In the genomic region with DNA sequence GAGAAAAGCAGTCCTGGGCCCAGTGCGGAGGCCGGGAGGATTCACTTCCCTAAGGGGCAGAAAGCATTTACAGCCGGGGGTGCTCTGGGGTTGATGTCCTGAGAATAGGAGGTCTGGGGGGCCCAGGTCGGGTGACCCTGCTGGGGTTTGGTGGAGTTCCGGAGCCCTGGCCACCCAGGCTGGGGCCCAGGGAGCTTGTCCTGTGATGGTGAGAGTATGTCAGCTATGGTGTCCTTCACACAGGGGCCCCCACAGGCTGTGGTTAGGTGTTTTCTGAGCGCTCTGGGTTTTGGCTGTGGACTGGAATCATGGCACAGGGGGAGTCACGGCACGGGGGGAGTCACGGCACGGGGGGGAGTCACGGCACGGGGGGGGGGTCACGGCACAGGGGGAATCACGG, we compare ENCODE assay signal across 16 cellular contexts. TPM values are rescaled to one million over a fixed set of nuclear protein-coding genes. Genes with fewer than 3 reads are reported as not detected.
A peak's percentile ranks its signal among the peaks of the same experiment; 100 is the strongest.
DNase-seq lines count a peak whose midpoint lies in the region; ATAC-seq, FAIRE-seq and TF ChIP-seq lines count a peak whose summit lies in the region.
"Had no signal": no experiment of that assay in that cellular context is flagged by ENCODE, and none has a peak within 500 bp of the region (broad histone marks: within the 10 kb centered on the region; RNA-seq: fewer than 3 reads in every experiment).

No MANE protein-coding gene starts in this region.

- TF ChIP-seq EP300 in SK-N-SH (IDR thresholded peaks at IDR 0.05; ENCODE audit: borderline replicate concordance in 1 of 2, low read depth in 1 of 2, low read length in 1 of 2): no peak

- H4K91ac ChIP-seq in neuronal stem cell (ENCODE audit: low read depth, low read length, poor library complexity): no peak overlapping the region

- no peak overlapping the region for H3K18ac ChIP-seq in neuronal stem cell (ENCODE audit: low read length)

- H3K9me3 Mint-ChIP-seq in GM23338: no peaks in the 10 kb centered on the region; the same call in 2 of the 3 replicates
- H3K9me3 Mint-ChIP-seq in central memory CD8-positive, alpha-beta T cell: no peaks in the 10 kb centered on the region
- H3K9me3 Mint-ChIP-seq: CD8-positive, alpha-beta memory T cell; HFFc6 had no signal

- H2BK15ac ChIP-seq in neuronal stem cell (ENCODE audit: low read length): no peak overlapping the region

- no peak for TF ChIP-seq RAD21 in SK-N-SH (IDR thresholded peaks at IDR 0.05; ENCODE audit: low read length)

- no peak overlapping the region for H4K8ac ChIP-seq in neuronal stem cell (ENCODE audit: low read depth, low read length)

- peaks cover 3% of the 10 kb centered on the region for H3F3A ChIP-seq in SK-N-SH (replicated peaks; ENCODE audit: insufficient read depth)
- H3F3A ChIP-seq in GM23338 (replicated peaks; ENCODE audit: low read depth): peaks cover 9% of the 10 kb centered on the region

- H3K27me3 Mint-ChIP-seq in GM23338 (ENCODE audit: insufficient read depth, low read depth, poor library complexity): peaks cover 15% of the 10 kb centered on the region
- H3K27me3 Mint-ChIP-seq in central memory CD8-positive, alpha-beta T cell: peaks cover 12% of the 10 kb centered on the region

- no peak overlapping the region for H3K4ac ChIP-seq in neuronal stem cell (ENCODE audit: low read length)

- H3K9ac ChIP-seq in SK-N-SH: no peak overlapping the region
- no peak overlapping the region for H3K9ac ChIP-seq in neuronal stem cell (ENCODE audit: low read depth, low read length, poor library complexity)
- H3K9ac ChIP-seq: BLaER1 had no signal

- H3K27ac ChIP-seq in SK-N-SH (ENCODE audit: low read depth in 2 of 2, low read length in 1 of 2) (no peak overlapping the region), GM23338 (ENCODE audit: low read depth) (no peak overlapping the region; the same call in 1 of the 2 replicates), neuronal stem cell (replicated peaks; ENCODE audit: low read length) (no peak overlapping the region)
- H3K27ac ChIP-seq: 22Rv1, BLaER1, HL-60 had no signal

- H3K4me3 Mint-ChIP-seq in GM23338: no peak overlapping the region
- H3K4me3 Mint-ChIP-seq in central memory CD8-positive, alpha-beta T cell: peak overlapping the region; percentile 63
- H3K4me3 Mint-ChIP-seq: HFFc6 had no signal

- H3K27me3 ChIP-seq in SK-N-SH (ENCODE audit: insufficient read depth) (no peaks in the 10 kb centered on the region), GM23338 (ENCODE audit: insufficient read depth) (no peaks in the 10 kb centered on the region), neuronal stem cell (ENCODE audit: control insufficient read depth in 3 of 3, insufficient read depth in 3 of 3, low read depth in 1 of 3, low read length in 3 of 3) (no peaks in the 10 kb centered on the region)
- H3K27me3 ChIP-seq: BLaER1 had no signal

- H3K14ac ChIP-seq in neuronal stem cell (ENCODE audit: low read length): no peak overlapping the region

- CTCF ChIA-PET in SK-N-SH (lab: Yijun Ruan, JAX): interaction anchor here (1.6 kb wide), 1 partner anchor 16 kb away, joined by 13 read pairs; no protein-coding TSS in a partner anchor

- H2AK5ac ChIP-seq in neuronal stem cell (ENCODE audit: low read depth, low read length): no peak overlapping the region

- DNase-seq in SK-N-SH (peak; percentile 47), GM23338 (ENCODE audit: low spot score) (no peak), neuronal stem cell (ENCODE audit: low spot score) (no peak), NCI-H1048 (lab: John Stamatoyannopoulos, UW) (no peak), H54 (ENCODE audit: insufficient read length, low spot score) (no peak)
- DNase-seq in central memory CD8-positive, alpha-beta T cell (ENCODE audit: low spot score in 2 of 2): no peak
- DNase-seq: CD8-positive, alpha-beta memory T cell; DMS53; GF-D8; HCEC 1CT; HFFc6 had no signal

- H3K79me2 ChIP-seq in SK-N-SH (ENCODE audit: insufficient read depth) (no peaks in the 10 kb centered on the region), GM23338 (replicated peaks; ENCODE audit: insufficient read depth) (no peaks in the 10 kb centered on the region)

- H2BK120ac ChIP-seq in neuronal stem cell (ENCODE audit: low read depth, low read length): no peak overlapping the region

- H2BK12ac ChIP-seq in neuronal stem cell (ENCODE audit: low read length): peak overlapping the region; percentile 16

- H3K9me2 ChIP-seq in SK-N-SH (no peaks in the 10 kb centered on the region), GM23338 (ENCODE audit: insufficient read depth) (no peaks in the 10 kb centered on the region)

- H3K23ac ChIP-seq in neuronal stem cell (ENCODE audit: low read depth, low read length, poor library complexity): no peak overlapping the region

- 70% methylated on average over 14 of the region's 14 CpGs for WGBS in SK-N-SH (ENCODE audit: low lambda C conversion rate)
- no CpG with 5 or more reads among the region's 14 CpGs for WGBS in neuronal stem cell (ENCODE audit: extremely low coverage in 2 of 2, insufficient read length in 2 of 2, insufficient replicate concordance in 1 of 2), 2 donors

- H3K4me1 Mint-ChIP-seq in GM23338: peaks cover 55% of the 10 kb centered on the region
- H3K4me1 Mint-ChIP-seq in central memory CD8-positive, alpha-beta T cell: peaks cover 5% of the 10 kb centered on the region

- no peak for TF ChIP-seq POLR2A in H54 (IDR thresholded peaks at IDR 0.05; ENCODE audit: low read depth, low read length)

- FAIRE-seq in H54 (lab: Jason Lieb, UNC): no peak

- no peak for ATAC-seq in SK-N-SH treated with all-trans-retinoic acid at 6 μM for 48 hours
- peak; percentile 6; the same call in 2 of the 3 replicates for ATAC-seq in GM23338
- no peak for ATAC-seq in central memory CD8-positive, alpha-beta T cell (replicated peaks; ENCODE audit: extremely low read depth, poor library complexity, severe bottlenecking)
- no peak for ATAC-seq in GM19397 (IDR thresholded peaks at IDR 0.05; ENCODE audit: unreplicated experiment)

- H3K27ac Mint-ChIP-seq in GM23338: peak overlapping the region; percentile 76; the same call in 1 of the 2 replicates
- H3K27ac Mint-ChIP-seq in central memory CD8-positive, alpha-beta T cell (ENCODE audit: low read depth): peak overlapping the region; percentile 77
- H3K27ac Mint-ChIP-seq: HFFc6 had no signal

- no peak overlapping the region for H2AFZ ChIP-seq in SK-N-SH (ENCODE audit: low read depth)
- peak overlapping the region; percentile 40; the same call in 1 of the 2 replicates for H2AFZ ChIP-seq in GM23338
- no peak overlapping the region for H2AFZ ChIP-seq in neuronal stem cell (ENCODE audit: low read length)

- H3K4me2 ChIP-seq in SK-N-SH: no peak overlapping the region
- H3K4me2 ChIP-seq in GM23338: no peak overlapping the region
- H3K4me2 ChIP-seq in neuronal stem cell (ENCODE audit: insufficient read depth, low read length, poor library complexity, severe bottlenecking): no peak overlapping the region
- H3K4me2 ChIP-seq: BLaER1 had no signal

- H2BK5ac ChIP-seq in neuronal stem cell (ENCODE audit: low read length): no peak overlapping the region

- POLR2A ChIA-PET in SK-N-SH (lab: Yijun Ruan, JAX): no interaction called here

- TF ChIP-seq CTCF in SK-N-SH (IDR thresholded peaks at IDR 0.05) (no peak), GM23338 (conservative IDR thresholded peaks at IDR 0.05; ENCODE audit: low read depth in 2 of 2) (no peak)

- H3K36me3 Mint-ChIP-seq in GM23338 (ENCODE audit: low read depth): no peaks in the 10 kb centered on the region
- H3K36me3 Mint-ChIP-seq in central memory CD8-positive, alpha-beta T cell (ENCODE audit: insufficient read depth): no peaks in the 10 kb centered on the region
- H3K36me3 Mint-ChIP-seq: CD8-positive, alpha-beta memory T cell had no signal

- H3K36me3 ChIP-seq in SK-N-SH (replicated peaks in 1 of 2; ENCODE audit: control insufficient read depth in 1 of 2, insufficient read depth in 2 of 2, low read length in 1 of 2) (no peaks in the 10 kb centered on the region), GM23338 (ENCODE audit: insufficient read depth) (no peaks in the 10 kb centered on the region), neuronal stem cell (replicated peaks in 1 of 2; ENCODE audit: control insufficient read depth in 2 of 2, insufficient read depth in 2 of 2, low read length in 2 of 2) (peaks cover 0 to 4% of the 10 kb centered on the region in 2 donors)
- H3K36me3 ChIP-seq: BLaER1 had no signal

- H3K4me1 ChIP-seq in SK-N-SH (ENCODE audit: control insufficient read depth in 1 of 2, insufficient read depth in 2 of 2, low read depth in 1 of 2, low read length in 1 of 2) (no peaks in the 10 kb centered on the region; a peak in 1 of 4 replicates), GM23338 (ENCODE audit: insufficient read depth) (peaks cover 36% of the 10 kb centered on the region), neuronal stem cell (ENCODE audit: control insufficient read depth in 2 of 2, insufficient read depth in 1 of 2, low read depth in 1 of 2, low read length in 2 of 2) (peaks cover 0 to 3% of the 10 kb centered on the region in 2 donors)

- H3K79me1 ChIP-seq in neuronal stem cell (ENCODE audit: low read depth, low read length): no peaks in the 10 kb centered on the region

- H4K20me1 ChIP-seq in SK-N-SH (ENCODE audit: insufficient read depth): no peaks in the 10 kb centered on the region
- no peaks in the 10 kb centered on the region for H4K20me1 ChIP-seq in GM23338 (replicated peaks; ENCODE audit: insufficient read depth)
- H4K20me1 ChIP-seq: BLaER1 had no signal

- H3K9me3 ChIP-seq in SK-N-SH (no peaks in the 10 kb centered on the region), neuronal stem cell (replicated peaks in 1 of 2; ENCODE audit: control insufficient read depth in 2 of 2, insufficient read depth in 1 of 2, low read depth in 1 of 2, low read length in 2 of 2) (peaks cover 0 to 4% of the 10 kb centered on the region in 2 donors)
- H3K9me3 ChIP-seq: BLaER1 had no signal

- H3K4me3 ChIP-seq in SK-N-SH (ENCODE audit: low read depth in 2 of 2, low read length in 1 of 2) (no peak overlapping the region), GM23338 (no peak overlapping the region), neuronal stem cell (ENCODE audit: low read length in 2 of 2) (no peak overlapping the region)
- H3K4me3 ChIP-seq: BLaER1 had no signal

TF ChIP-seq in SK-N-SH treated with all-trans-retinoic acid at 6 μM for 48 hours, 23 proteins besides CTCF, POLR2A, EP300 and RAD21 (continues in another document):
- TF ChIP-seq ESRRG (CRISPR knock-in tag; IDR thresholded peaks at IDR 0.05): no peak

RNA-seq across cellular contexts. Expression of a gene that starts 54.5 kb away (rescaled TPM):
- polyA plus RNA-seq in SK-N-SH (2012; rRNA removed) (28.9 and 29.3 TPM in 2 replicates), GM23338 (2016; fragmentation: Nextera tagmentation; extraction: Ambion mirVana) (39.5 and 41.9 TPM in 2 replicates)
- 28.5 and 44.5 TPM in 2 replicates for polyA plus RNA-seq in SK-N-SH (2012; cell fraction: cytosol; rRNA removed)
- 35.6 and 46.8 TPM in 2 replicates for polyA plus RNA-seq in SK-N-SH (2012; cell fraction: nucleus; rRNA removed)
- total RNA-seq in GM23338 (2014; rRNA removed; shearing (Covaris generic)): 15.0 and 18.4 TPM in 2 replicates
- 33.2 TPM for polyA plus RNA-seq in neuronal stem cell (2013, experiment 1 of 2)
- 35.6 TPM for polyA plus RNA-seq in neuronal stem cell (2013, experiment 2 of 2)
